Comparison of ENCODE assay signal across 8 cellular contexts in the genomic region with DNA sequence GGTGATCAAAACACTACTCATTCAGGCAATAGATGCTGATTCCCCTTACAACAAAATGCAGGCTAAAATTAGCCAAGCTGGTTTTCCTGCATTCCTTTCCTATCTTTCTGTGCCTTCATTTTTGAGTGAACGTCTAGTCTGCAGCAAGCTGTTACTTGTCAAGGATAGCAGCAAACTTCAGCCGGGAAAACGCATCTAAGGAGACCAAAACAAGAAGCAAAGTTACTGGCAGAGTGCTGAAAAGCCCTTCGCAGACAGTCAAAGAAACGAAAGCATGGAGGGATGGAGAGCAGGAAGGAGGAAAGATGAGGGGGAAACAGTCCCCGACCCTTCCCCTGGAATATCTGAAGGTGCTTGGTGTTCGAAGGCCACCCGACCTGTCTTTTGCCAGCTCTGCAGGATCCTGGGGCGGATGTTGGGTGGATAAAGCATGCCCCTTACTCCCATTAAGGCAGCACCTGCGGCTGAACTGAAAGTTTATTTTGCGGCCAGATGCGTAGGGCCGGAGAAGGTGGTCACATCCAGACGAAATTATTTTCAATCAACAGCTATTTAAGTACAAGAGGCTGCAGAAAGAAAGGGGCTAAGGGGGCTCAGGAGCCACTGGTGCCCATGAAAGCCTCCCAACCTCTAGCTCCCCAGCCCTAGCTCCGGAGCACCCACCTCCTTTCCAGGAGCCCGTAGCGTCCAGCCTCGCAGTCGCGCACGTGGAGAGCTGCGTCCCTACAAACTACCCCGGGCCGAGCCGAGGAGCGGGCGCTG. TPM values are rescaled to one million over a fixed set of nuclear protein-coding genes. Genes with fewer than 3 reads are reported as not detected.
A peak's percentile ranks its signal among the peaks of the same experiment; 100 is the strongest.
DNase-seq lines count a peak whose midpoint lies in the region; ATAC-seq and TF ChIP-seq lines count a peak whose summit lies in the region.

No MANE protein-coding gene starts in this region.

- H3K27me3 ChIP-seq in body of pancreas (no peaks in the 10 kb centered on the region), thyroid gland (no peaks in the 10 kb centered on the region)

- ATAC-seq in body of pancreas = peak; percentile 30
- ATAC-seq in left colon = peak; percentile 30
- ATAC-seq in HG02840 (IDR thresholded peaks at IDR 0.05; ENCODE audit: low FRiP score, unreplicated experiment) = no peak
- no peak for ATAC-seq in GM19328 (IDR thresholded peaks at IDR 0.05; ENCODE audit: unreplicated experiment)

- TF ChIP-seq POLR2A in body of pancreas (IDR thresholded peaks at IDR 0.05) (no peak), thyroid gland (IDR thresholded peaks at IDR 0.05) (peak in 1 of 2 donors; percentile 46)

- intact Hi-C loops in body of pancreas (cut with DNase I) = no loop called here
- intact Hi-C loops in left colon (cut with DNase I, micrococcal nuclease) = no loop called here
- intact Hi-C loops in thyroid gland (cut with DNase I) = no loop called here

- H3K27ac ChIP-seq in body of pancreas (peak overlapping the region; percentile 36 to 82 (median 72)), thyroid gland (peak overlapping the region; percentile 63 to 88 (median 72))

- no peak for TF ChIP-seq CTCF in body of pancreas (IDR thresholded peaks at IDR 0.05)
- TF ChIP-seq CTCF in thyroid gland (IDR thresholded peaks at IDR 0.05) = no peak

- H3K4me3 ChIP-seq in body of pancreas (peak overlapping the region; percentile 18 to 37), thyroid gland (replicated peaks in 1 of 3) (peak overlapping the region; percentile 12 to 48 (median 40))

- no peaks in the 10 kb centered on the region for H3K36me3 ChIP-seq in body of pancreas (replicated peaks in 1 of 2; ENCODE audit: insufficient read depth in 1 of 2, low read depth in 2 of 2)
- H3K36me3 ChIP-seq in thyroid gland = no peaks in the 10 kb centered on the region

- H3K4me1 ChIP-seq in body of pancreas (peaks cover 18% of the 10 kb centered on the region), thyroid gland (peaks cover 14 to 17% of the 10 kb centered on the region in 2 donors)

- peak; percentile 8 to 55 for DNase-seq in NCI-H2081 (lab: John Stamatoyannopoulos, UW)
- no peak for DNase-seq in NCI-H2081 treated with DMSO at 0.1 percent for 48 hours (lab: John Stamatoyannopoulos, UW)
- DNase-seq in Kasumi-1 (lab: John Stamatoyannopoulos, UW) = peak; percentile 15 to 29
- DNase-seq in body of pancreas = peak in 3 of 4 donors; percentile 14 to 17 (median 16)
- peak in 1 of 2 donors; percentile 23 for DNase-seq in left colon
- DNase-seq in thyroid gland = peak; percentile 20 to 42

- WGBS in body of pancreas, 2 donors = 1% methylated on average over 27 of the region's 27 CpGs
- WGBS in thyroid gland, 2 donors = 1 to 4% methylated on average over 22 to 24 of the region's 27 CpGs

- H3K9me3 ChIP-seq in body of pancreas (no peaks in the 10 kb centered on the region), thyroid gland (no peaks in the 10 kb centered on the region)

RNA-seq across cellular contexts. Expression of a gene that starts 0.5 kb away (rescaled TPM):
- total RNA-seq in body of pancreas (1 to 10 TPM; 3.0 to 5.7 TPM), left colon (10 to 100 TPM; 62.0 to 79.7 TPM), thyroid gland (10 to 100 TPM in 1 of 4 donors, 1 to 10 TPM in 3; 6.6 to 11.6 (median 7.5) TPM)

Comparison
In these comparisons a context has a peak if more than half of its experiments do, and no peak if none do; other contexts are left out.
1. ATAC-seq: peak in body of pancreas (single experiment) and left colon (single experiment); none in HG02840 (single experiment) and GM19328 (single experiment).
2. RNA of a gene that starts 0.5 kb away (total RNA-seq): 62.0 to 79.7 TPM in left colon; 6.6 to 11.6 TPM in thyroid gland and 3.0 to 5.7 TPM in body of pancreas; every median in the first group is over 4 times any median in the second.